In genomic region chr15:100690032-100690785, GRCh38 we compare ENCODE assay signal across 20 cellular contexts.
A peak's percentile ranks its signal among the peaks of the same experiment; 100 is the strongest.
DNase-seq lines count a peak whose midpoint lies in the region; TF ChIP-seq lines count a peak whose summit lies in the region.
"Had no signal": no experiment of that assay in that cellular context is flagged by ENCODE, and none has a peak within 500 bp of the region (broad histone marks: within the 10 kb centered on the region; RNA-seq: fewer than 3 reads in every experiment).

No MANE protein-coding gene starts in this region.

- H3K27me3 Mint-ChIP-seq in HFFc6 (ENCODE audit: insufficient read depth) = peaks cover 5% of the 10 kb centered on the region
- peaks cover 6% of the 10 kb centered on the region for H3K27me3 Mint-ChIP-seq in activated T-helper 2 cell treated with anti-CD3 and anti-CD28 coated beads, Interferon-gamma antibody, Interleukin-2, Interleukin-4, amounts not matched to agents 10 μg/mL and 5 μg/mL and 100 μg/mL, durations not matched to agents 14 hours and 24 hours and 36 hours (ENCODE audit: low read depth)

- no peak overlapping the region for H3K4me3 ChIP-seq in foreskin fibroblast (ENCODE audit: low read depth in 1 of 2, low read length in 2 of 2)
- H3K4me3 ChIP-seq: BLaER1 treated with 17β-estradiol and CSF1 and Interleukin-3, amounts not matched to agents 10 nM and 100 nM; GM23338 had no signal

- TF ChIP-seq CTCF in HFFc6 (IDR thresholded peaks at IDR 0.05) (no peak), foreskin fibroblast (IDR thresholded peaks at IDR 0.05; ENCODE audit: low read depth, low read length) (no peak), GM10266 (IDR thresholded peaks at IDR 0.05; ENCODE audit: control insufficient read depth, insufficient read depth, low read depth, missing control alignments) (no peak)

- in situ Hi-C loops in SK-MEL-5 (cut with HindIII; ENCODE audit: low pct_unique_long_range_greater_than_20kb, low sequenced_read_pairs) = no loop called here
- in situ Hi-C loops in G401 (cut with HindIII; ENCODE audit: low sequenced_read_pairs) = no loop called here

- H3K27ac Mint-ChIP-seq in HFFc6 = peak overlapping the region; percentile 3; the same call in 1 of the 2 replicates
- H3K27ac Mint-ChIP-seq in activated T-helper 2 cell treated with anti-CD3 and anti-CD28 coated beads, Interferon-gamma antibody, Interleukin-2, Interleukin-4, amounts not matched to agents 10 μg/mL and 5 μg/mL and 100 μg/mL, durations not matched to agents 14 hours and 24 hours and 36 hours = no peak overlapping the region
- H3K27ac Mint-ChIP-seq: CD4-positive, alpha-beta memory T cell; GM23338 had no signal

- H3K9me3 Mint-ChIP-seq in HFFc6 = no peaks in the 10 kb centered on the region
- no peaks in the 10 kb centered on the region for H3K9me3 Mint-ChIP-seq in activated T-helper 2 cell treated with anti-CD3 and anti-CD28 coated beads, Interferon-gamma antibody, Interleukin-2, Interleukin-4, amounts not matched to agents 10 μg/mL and 5 μg/mL and 100 μg/mL, durations not matched to agents 14 hours and 24 hours and 36 hours
- H3K9me3 Mint-ChIP-seq: GM23338 had no signal

- intact Hi-C loops in activated T-helper 2 cell treated with anti-CD3 and anti-CD28 coated beads, Interferon-gamma antibody, Interleukin-2, Interleukin-4, amounts not matched to agents 10 μg/mL and 5 μg/mL and 100 μg/mL, durations not matched to agents 14 hours and 24 hours and 36 hours (cut with micrococcal nuclease) = no loop called here

- DNase-seq in D341Med (ENCODE audit: low spot score) = peak; percentile 4
- DNase-seq in HFFc6 = no peak
- peak; percentile 47 for DNase-seq in SK-MEL-5 (ENCODE audit: low read depth, low spot score)
- DNase-seq in foreskin fibroblast = peak; percentile 55 to 71
- no peak for DNase-seq in GM10266 (ENCODE audit: extremely low spot score)
- no peak for DNase-seq in G401 (ENCODE audit: low spot score)
- DNase-seq in activated T-helper 2 cell treated with anti-CD3 and anti-CD28 coated beads, Interferon-gamma antibody, Interleukin-2, Interleukin-4, amounts not matched to agents 10 μg/mL and 5 μg/mL and 100 μg/mL, durations not matched to agents 14 hours and 24 hours and 36 hours (ENCODE audit: low spot score) = no peak
- DNase-seq in UCSD-AML1 (lab: John Stamatoyannopoulos, UW; ENCODE audit: unreplicated experiment) = no peak
- DNase-seq: 8988T; Caco-2; CD4-positive, alpha-beta memory T cell; EL; HCEC 1CT; KG1; NCI-H1694; NCI-H2081; NCI-H2171; NCI-H526 treated with DMSO at 0.1 percent for 48 hours had no signal

- H3K4me1 Mint-ChIP-seq in HFFc6 (ENCODE audit: low read depth) = peaks cover 65% of the 10 kb centered on the region
- H3K4me1 Mint-ChIP-seq in activated T-helper 2 cell treated with anti-CD3 and anti-CD28 coated beads, Interferon-gamma antibody, Interleukin-2, Interleukin-4, amounts not matched to agents 10 μg/mL and 5 μg/mL and 100 μg/mL, durations not matched to agents 14 hours and 24 hours and 36 hours (ENCODE audit: low read depth) = no peaks in the 10 kb centered on the region
- H3K4me1 Mint-ChIP-seq: CD4-positive, alpha-beta memory T cell had no signal

- no peak overlapping the region for H3K4me3 Mint-ChIP-seq in HFFc6
- H3K4me3 Mint-ChIP-seq in activated T-helper 2 cell treated with anti-CD3 and anti-CD28 coated beads, Interferon-gamma antibody, Interleukin-2, Interleukin-4, amounts not matched to agents 10 μg/mL and 5 μg/mL and 100 μg/mL, durations not matched to agents 14 hours and 24 hours and 36 hours (ENCODE audit: low read depth) = no peak overlapping the region
- H3K4me3 Mint-ChIP-seq: CD4-positive, alpha-beta memory T cell; GM23338 had no signal

- H3K36me3 Mint-ChIP-seq in HFFc6 (ENCODE audit: low read depth) = peaks cover 5% of the 10 kb centered on the region; the same call in 1 of the 2 replicates
- H3K36me3 Mint-ChIP-seq in activated T-helper 2 cell treated with anti-CD3 and anti-CD28 coated beads, Interferon-gamma antibody, Interleukin-2, Interleukin-4, amounts not matched to agents 10 μg/mL and 5 μg/mL and 100 μg/mL, durations not matched to agents 14 hours and 24 hours and 36 hours (ENCODE audit: low read depth) = no peaks in the 10 kb centered on the region
- H3K36me3 Mint-ChIP-seq: CD4-positive, alpha-beta memory T cell had no signal

Comparison
In these comparisons a context has a peak if more than half of its experiments do, and no peak if none do; other contexts are left out.
1. DNase-seq: peak in D341Med (single experiment), SK-MEL-5 (single experiment) and foreskin fibroblast (2 of 2); none in HFFc6 (single experiment), GM10266 (single experiment), G401 (single experiment), activated T-helper 2 cell treated with anti-CD3 and anti-CD28 coated beads, Interferon-gamma antibody, Interleukin-2, Interleukin-4, amounts not matched to agents 10 μg/mL and 5 μg/mL and 100 μg/mL, durations not matched to agents 14 hours and 24 hours and 36 hours (single experiment) and UCSD-AML1 (single experiment).